In the genomic region with DNA sequence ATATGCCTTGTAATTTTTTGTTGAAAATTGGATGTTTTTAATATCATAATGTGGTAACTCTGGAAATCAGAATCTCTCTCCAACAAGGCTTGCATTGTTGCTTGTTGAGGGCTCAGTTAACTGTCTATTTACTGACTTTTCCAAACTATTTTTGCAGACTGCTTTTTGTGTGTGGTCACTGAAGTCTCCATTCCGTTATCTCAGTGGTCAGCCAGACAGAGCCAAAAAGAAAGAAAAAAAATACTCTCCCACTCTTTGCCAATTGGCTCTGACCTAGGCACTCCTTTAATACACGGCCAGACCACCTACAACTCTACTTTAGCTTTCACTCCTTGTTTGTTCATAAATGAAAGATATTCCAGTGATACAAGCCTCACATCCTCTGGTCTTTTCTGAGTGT, we compare ENCODE assay signal across 7 cellular contexts.
"Had no signal": no experiment of that assay in that cellular context is flagged by ENCODE, and none has a peak within 500 bp of the region (broad histone marks: within the 10 kb centered on the region; RNA-seq: fewer than 3 reads in every experiment).

No MANE protein-coding gene starts in this region.

- ATAC-seq: GM23338, HepG2 had no signal

- H3K27me3 Mint-ChIP-seq: IgD-negative memory B cell had no signal

- FAIRE-seq: H1, H54, HepG2 had no signal

- H3K4me1 Mint-ChIP-seq: GM23338, H9, IgD-negative memory B cell had no signal

- H3K4me2 ChIP-seq: GM23338 had no signal

- H3K27ac Mint-ChIP-seq: IgD-negative memory B cell had no signal

- H3K4me3 ChIP-seq: GM23338 had no signal

- H2AFZ ChIP-seq: GM23338 had no signal

- H3K9me3 Mint-ChIP-seq: GM23338, H9, IgD-negative memory B cell had no signal

- DNase-seq: H9, HCEC 1CT had no signal

- H3K4me3 Mint-ChIP-seq: GM23338, H9, IgD-negative memory B cell had no signal
